8 cellular contexts compared by ENCODE assay signal in the genomic region with DNA sequence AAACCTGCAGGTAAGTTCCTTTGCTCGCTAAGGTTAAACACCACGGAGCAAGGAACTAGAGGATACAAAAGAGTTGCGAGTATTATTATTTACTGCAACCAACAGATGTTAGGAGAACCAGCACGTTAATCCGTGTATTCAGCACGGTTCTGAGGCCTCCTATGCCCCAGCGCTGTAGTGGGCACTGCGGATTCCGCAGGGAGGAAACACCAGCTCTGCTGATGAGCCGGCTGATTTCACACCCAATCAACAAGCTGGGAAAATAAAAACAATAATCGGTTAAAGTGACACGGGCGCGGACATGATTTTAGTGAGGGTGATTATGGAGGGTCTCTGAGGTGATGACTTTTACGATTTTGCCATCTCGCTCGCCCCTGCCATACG. TPM values are rescaled to one million over a fixed set of nuclear protein-coding genes. Genes with fewer than 3 reads are reported as not detected.
DNase-seq lines count a peak whose midpoint lies in the region; ATAC-seq lines count a peak whose summit lies in the region.

No MANE protein-coding gene starts in this region.

- DNase-seq in effector memory CD8-positive, alpha-beta T cell, result no peak
- no peak for DNase-seq in natural killer cell treated with Interleukin-12 subunit alpha and Interleukin-12 subunit beta and Interleukin-15 and Interleukin-18, amount 100 ng/mL, for 72 hours (ENCODE audit: low spot score)
- DNase-seq in SK-N-DZ (ENCODE audit: low spot score) (no peak), amniotic stem cell (lab: John Stamatoyannopoulos, UW) (no peak), mucosa of gallbladder (ENCODE audit: low spot score) (no peak)

- no peaks in the 10 kb centered on the region for H3K36me3 Mint-ChIP-seq in effector memory CD8-positive, alpha-beta T cell (ENCODE audit: insufficient read depth)
- no peaks in the 10 kb centered on the region for H3K36me3 Mint-ChIP-seq in natural killer cell treated with Interleukin-12 subunit alpha and Interleukin-12 subunit beta and Interleukin-15 and Interleukin-18, amount 100 ng/mL, for 72 hours

- no peaks in the 10 kb centered on the region for H3K9me3 Mint-ChIP-seq in effector memory CD8-positive, alpha-beta T cell
- H3K9me3 Mint-ChIP-seq in natural killer cell treated with Interleukin-12 subunit alpha and Interleukin-12 subunit beta and Interleukin-15 and Interleukin-18, amount 100 ng/mL, for 72 hours, result no peaks in the 10 kb centered on the region

- peaks cover 0 to 9% of the 10 kb centered on the region in 2 donors for H3K27me3 Mint-ChIP-seq in effector memory CD8-positive, alpha-beta T cell
- peaks cover 3 to 7% of the 10 kb centered on the region in 2 donors for H3K27me3 Mint-ChIP-seq in natural killer cell treated with Interleukin-12 subunit alpha and Interleukin-12 subunit beta and Interleukin-15 and Interleukin-18, amount 100 ng/mL, for 72 hours

- H3K27ac ChIP-seq in BLaER1 (peak overlapping the region; percentile 76), HUES48 (ENCODE audit: low read depth, low read length) (no peak overlapping the region)

- H3K36me3 ChIP-seq in BLaER1 (no peaks in the 10 kb centered on the region), HUES48 (ENCODE audit: control insufficient read depth, insufficient read depth, low read length) (no peaks in the 10 kb centered on the region)

- H3K9ac ChIP-seq in BLaER1 (peak overlapping the region; percentile 83), HUES48 (ENCODE audit: low read depth, low read length) (peak overlapping the region; percentile 32; the same call in 1 of the 2 replicates)

- H3K4me1 Mint-ChIP-seq in effector memory CD8-positive, alpha-beta T cell (ENCODE audit: low read depth in 2 of 2), result no peaks in the 10 kb centered on the region
- H3K4me1 Mint-ChIP-seq in natural killer cell treated with Interleukin-12 subunit alpha and Interleukin-12 subunit beta and Interleukin-15 and Interleukin-18, amount 100 ng/mL, for 72 hours (ENCODE audit: low read depth in 2 of 2), result peaks cover 10 to 16% of the 10 kb centered on the region in 2 donors

- H4K20me1 ChIP-seq in BLaER1, result peaks cover 6% of the 10 kb centered on the region; the same call in 1 of the 2 replicates

- H3K27ac Mint-ChIP-seq in effector memory CD8-positive, alpha-beta T cell, result no peak overlapping the region
- H3K27ac Mint-ChIP-seq in natural killer cell treated with Interleukin-12 subunit alpha and Interleukin-12 subunit beta and Interleukin-15 and Interleukin-18, amount 100 ng/mL, for 72 hours, result no peak overlapping the region

- peak overlapping the region; percentile 92 for H3K4me2 ChIP-seq in BLaER1

- peak overlapping the region; percentile 64 to 65 for H3K4me3 Mint-ChIP-seq in effector memory CD8-positive, alpha-beta T cell
- peak overlapping the region; percentile 69 for H3K4me3 Mint-ChIP-seq in natural killer cell treated with Interleukin-12 subunit alpha and Interleukin-12 subunit beta and Interleukin-15 and Interleukin-18, amount 100 ng/mL, for 72 hours

- H3K4me3 ChIP-seq in BLaER1 (peak overlapping the region; percentile 86), HUES48 (ENCODE audit: low read depth, low read length) (peak overlapping the region; percentile 72)

- H3K9me3 ChIP-seq in BLaER1, result no peaks in the 10 kb centered on the region
- no peaks in the 10 kb centered on the region for H3K9me3 ChIP-seq in HUES48 (ENCODE audit: control insufficient read depth, insufficient read depth, low read length)

- no peak for ATAC-seq in effector memory CD8-positive, alpha-beta T cell (replicated peaks)
- no peak for ATAC-seq in natural killer cell treated with Interleukin-12 subunit alpha and Interleukin-12 subunit beta and Interleukin-15 and Interleukin-18, amount 100 ng/mL, for 72 hours
- ATAC-seq in GM21529 (IDR thresholded peaks at IDR 0.05; ENCODE audit: unreplicated experiment), result no peak

- H3K4me1 ChIP-seq in BLaER1 (peaks cover 40% of the 10 kb centered on the region), HUES48 (ENCODE audit: control insufficient read depth, insufficient read depth, low read length) (peaks cover 3% of the 10 kb centered on the region; the same call in 1 of the 2 replicates)

- H3K27me3 ChIP-seq in BLaER1, result no peaks in the 10 kb centered on the region
- peaks cover 24% of the 10 kb centered on the region for H3K27me3 ChIP-seq in HUES48 (ENCODE audit: control insufficient read depth, insufficient read depth, low read length)

RNA-seq across cellular contexts. Expression of gene PRELID2, which starts 0.7 kb away (rescaled TPM):
- total RNA-seq in natural killer cell treated with Interleukin-12 subunit alpha and Interleukin-12 subunit beta and Interleukin-15 and Interleukin-18, amount 100 ng/mL, for 72 hours, result 1 to 10 TPM; 3.3 to 7.9 TPM
- 4.4 and 7.1 TPM in 2 replicates for polyA plus RNA-seq in SK-N-DZ (2014; cell fraction: cytosol; rRNA removed)
- 1.1 and 1.3 TPM in 2 replicates for polyA plus RNA-seq in SK-N-DZ (2014; cell fraction: nucleus; rRNA removed)
- total RNA-seq in mucosa of gallbladder, result 58.1 TPM

RNA-seq across cellular contexts. Expression of gene GRXCR2, which starts 37.0 kb away (rescaled TPM):
- not detected for total RNA-seq in natural killer cell treated with Interleukin-12 subunit alpha and Interleukin-12 subunit beta and Interleukin-15 and Interleukin-18, amount 100 ng/mL, for 72 hours
- not detected in 2 replicates for polyA plus RNA-seq in SK-N-DZ (2014; cell fraction: cytosol; rRNA removed)
- not detected in 2 replicates for polyA plus RNA-seq in SK-N-DZ (2014; cell fraction: nucleus; rRNA removed)
- not detected for total RNA-seq in mucosa of gallbladder
